7 cellular contexts compared by ENCODE assay signal in the genomic region with DNA sequence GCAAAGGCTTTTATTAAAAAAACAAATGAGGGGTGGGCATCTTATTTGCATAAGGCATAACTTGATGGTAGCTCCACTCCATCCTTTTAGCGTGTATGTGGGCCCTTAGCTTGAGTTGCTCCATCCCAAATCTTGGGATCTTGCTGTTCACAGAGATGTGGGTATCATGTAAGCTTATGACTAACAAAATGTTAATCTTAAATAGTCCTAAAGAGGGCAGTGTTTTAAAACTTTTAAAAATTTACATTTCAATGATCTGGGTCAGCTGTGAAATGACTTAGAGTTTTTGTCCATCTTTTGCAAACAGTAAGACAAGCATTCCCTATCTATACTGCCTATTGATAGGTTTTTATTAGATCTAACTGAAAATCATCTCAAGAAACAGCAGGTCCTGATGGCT.
DNase-seq lines count a peak whose midpoint lies in the region; TF ChIP-seq lines count a peak whose summit lies in the region.

No MANE protein-coding gene starts in this region.

- no peak overlapping the region for H3K4me3 ChIP-seq in tibial artery
- no peak overlapping the region for H3K4me3 ChIP-seq in right atrium auricular region

- no peak for TF ChIP-seq EP300 in Ishikawa (IDR thresholded peaks at IDR 0.05; ENCODE audit: borderline replicate concordance)

- H3K36me3 ChIP-seq in tibial artery (no peaks in the 10 kb centered on the region), right atrium auricular region (no peaks in the 10 kb centered on the region)

- in situ Hi-C loops in GM13976 (cut with MboI; ENCODE audit: low sequenced_read_pairs, unreplicated experiment), result no loop called here

- H3K9me3 ChIP-seq in tibial artery, result no peaks in the 10 kb centered on the region
- H3K9me3 ChIP-seq in right atrium auricular region, result no peaks in the 10 kb centered on the region

- H3K27ac ChIP-seq in VCaP (no peak overlapping the region), tibial artery (no peak overlapping the region), right atrium auricular region (no peak overlapping the region)

- peak; percentile 26; the same call in 1 of the 2 replicates for TF ChIP-seq RAD21 in Ishikawa (IDR thresholded peaks at IDR 0.05; ENCODE audit: low read depth)

- H3K4me1 ChIP-seq in tibial artery, result no peaks in the 10 kb centered on the region
- no peaks in the 10 kb centered on the region for H3K4me1 ChIP-seq in right atrium auricular region

- TF ChIP-seq CTCF in GM13976 (IDR thresholded peaks at IDR 0.05; ENCODE audit: borderline replicate concordance, control extremely low read depth, extremely low read depth, insufficient read depth, missing control alignments) (no peak), VCaP (conservative IDR thresholded peaks at IDR 0.05) (peak; percentile 45), tibial artery (IDR thresholded peaks at IDR 0.05) (no peak), right atrium auricular region (IDR thresholded peaks at IDR 0.05) (no peak)

- H3K27me3 ChIP-seq in tibial artery (no peaks in the 10 kb centered on the region), right atrium auricular region (no peaks in the 10 kb centered on the region)

- DNase-seq in GM13976 (ENCODE audit: low spot score) (peak; percentile 5), myocyte (ENCODE audit: low read depth) (peak; percentile 34), tibial artery (no peak), DMS79 (lab: John Stamatoyannopoulos, UW) (no peak), right atrium auricular region (ENCODE audit: low spot score) (no peak)

- intact Hi-C loops in tibial artery (cut with DNase I; ENCODE audit: low total_unique reads), result no loop called here

TF ChIP-seq in Ishikawa, 13 proteins besides CTCF, POLR2A, EP300 and RAD21:
- no peak for TF ChIP-seq TEAD4 (IDR thresholded peaks at IDR 0.05)
- TF ChIP-seq, protein P1, sequence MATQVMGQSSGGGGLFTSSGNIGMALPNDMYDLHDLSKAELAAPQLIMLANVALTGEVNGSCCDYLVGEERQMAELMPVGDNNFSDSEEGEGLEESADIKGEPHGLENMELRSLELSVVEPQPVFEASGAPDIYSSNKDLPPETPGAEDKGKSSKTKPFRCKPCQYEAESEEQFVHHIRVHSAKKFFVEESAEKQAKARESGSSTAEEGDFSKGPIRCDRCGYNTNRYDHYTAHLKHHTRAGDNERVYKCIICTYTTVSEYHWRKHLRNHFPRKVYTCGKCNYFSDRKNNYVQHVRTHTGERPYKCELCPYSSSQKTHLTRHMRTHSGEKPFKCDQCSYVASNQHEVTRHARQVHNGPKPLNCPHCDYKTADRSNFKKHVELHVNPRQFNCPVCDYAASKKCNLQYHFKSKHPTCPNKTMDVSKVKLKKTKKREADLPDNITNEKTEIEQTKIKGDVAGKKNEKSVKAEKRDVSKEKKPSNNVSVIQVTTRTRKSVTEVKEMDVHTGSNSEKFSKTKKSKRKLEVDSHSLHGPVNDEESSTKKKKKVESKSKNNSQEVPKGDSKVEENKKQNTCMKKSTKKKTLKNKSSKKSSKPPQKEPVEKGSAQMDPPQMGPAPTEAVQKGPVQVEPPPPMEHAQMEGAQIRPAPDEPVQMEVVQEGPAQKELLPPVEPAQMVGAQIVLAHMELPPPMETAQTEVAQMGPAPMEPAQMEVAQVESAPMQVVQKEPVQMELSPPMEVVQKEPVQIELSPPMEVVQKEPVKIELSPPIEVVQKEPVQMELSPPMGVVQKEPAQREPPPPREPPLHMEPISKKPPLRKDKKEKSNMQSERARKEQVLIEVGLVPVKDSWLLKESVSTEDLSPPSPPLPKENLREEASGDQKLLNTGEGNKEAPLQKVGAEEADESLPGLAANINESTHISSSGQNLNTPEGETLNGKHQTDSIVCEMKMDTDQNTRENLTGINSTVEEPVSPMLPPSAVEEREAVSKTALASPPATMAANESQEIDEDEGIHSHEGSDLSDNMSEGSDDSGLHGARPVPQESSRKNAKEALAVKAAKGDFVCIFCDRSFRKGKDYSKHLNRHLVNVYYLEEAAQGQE (IDR thresholded peaks at IDR 0.05; ENCODE audit: low read depth), result no peak
- no peak for TF ChIP-seq CREB1 (IDR thresholded peaks at IDR 0.05; ENCODE audit: low read depth)
- no peak for TF ChIP-seq FOXM1 (IDR thresholded peaks at IDR 0.05; ENCODE audit: borderline replicate concordance, low read depth)
- no peak for TF ChIP-seq TAF1 (IDR thresholded peaks at IDR 0.05; ENCODE audit: low read depth)
- no peak for TF ChIP-seq YY1 (IDR thresholded peaks at IDR 0.05; ENCODE audit: low read depth)
- TF ChIP-seq NFIC (IDR thresholded peaks at IDR 0.05), result no peak
- TF ChIP-seq CEBPB (IDR thresholded peaks at IDR 0.05), result no peak
- TF ChIP-seq, protein P2, sequence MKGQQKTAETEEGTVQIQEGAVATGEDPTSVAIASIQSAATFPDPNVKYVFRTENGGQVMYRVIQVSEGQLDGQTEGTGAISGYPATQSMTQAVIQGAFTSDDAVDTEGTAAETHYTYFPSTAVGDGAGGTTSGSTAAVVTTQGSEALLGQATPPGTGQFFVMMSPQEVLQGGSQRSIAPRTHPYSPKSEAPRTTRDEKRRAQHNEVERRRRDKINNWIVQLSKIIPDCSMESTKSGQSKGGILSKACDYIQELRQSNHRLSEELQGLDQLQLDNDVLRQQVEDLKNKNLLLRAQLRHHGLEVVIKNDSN (IDR thresholded peaks at IDR 0.05), result no peak
- TF ChIP-seq EGR1 (IDR thresholded peaks at IDR 0.05), result no peak
- no peak for TF ChIP-seq TCF12 (IDR thresholded peaks at IDR 0.05; ENCODE audit: low read depth)
- no peak for TF ChIP-seq ZBTB7A (IDR thresholded peaks at IDR 0.05; ENCODE audit: low read depth)
- TF ChIP-seq, protein P3, sequence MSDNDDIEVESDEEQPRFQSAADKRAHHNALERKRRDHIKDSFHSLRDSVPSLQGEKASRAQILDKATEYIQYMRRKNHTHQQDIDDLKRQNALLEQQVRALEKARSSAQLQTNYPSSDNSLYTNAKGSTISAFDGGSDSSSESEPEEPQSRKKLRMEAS (IDR thresholded peaks at IDR 0.05), result no peak

Comparison
In these comparisons a context has a peak if more than half of its experiments do, and no peak if none do; other contexts are left out.
1. DNase-seq: peak in GM13976 (single experiment) and myocyte (single experiment); none in tibial artery (0 of 2), DMS79 (single experiment) and right atrium auricular region (single experiment).